In genomic region chr1:109776911-109777310, GRCh38 we compare ENCODE assay signal across 1 cellular context.
TF ChIP-seq lines count a peak whose summit lies in the region.

No MANE protein-coding gene starts in this region.

TF ChIP-seq in K562, 482 proteins besides CTCF, POLR2A, EP300 and RAD21 (continued from another document):
- TF ChIP-seq RREB1 (CRISPR knock-in tag; IDR thresholded peaks at IDR 0.05) (peak; percentile 92), NFIC (IDR thresholded peaks at IDR 0.05) (0 out of 2 replicates have a peak, but pooled peaks have one; percentile 26), ATF3 (IDR thresholded peaks at IDR 0.05) (no peak), ATF3 (CRISPR knock-in tag; conservative IDR thresholded peaks at IDR 0.05) (0 out of 2 replicates have a peak, but pooled peaks have one; percentile 39), ZNF778 (CRISPR knock-in tag; IDR thresholded peaks at IDR 0.05) (no peak), CXXC5 (CRISPR knock-in tag; IDR thresholded peaks at IDR 0.05) (peak; percentile 19; the same call in 1 of the 2 replicates), SMC3 (conservative IDR thresholded peaks at IDR 0.05; ENCODE audit: insufficient read depth, low read depth, low read length) (peak; percentile 100), TFAP4 (CRISPR knock-in tag; IDR thresholded peaks at IDR 0.05; ENCODE audit: borderline replicate concordance) (peak; percentile 75; the same call in 1 of the 2 replicates), ARID2 (IDR thresholded peaks at IDR 0.05) (peak; percentile 100), CTBP1 (IDR thresholded peaks at IDR 0.05; ENCODE audit: borderline replicate concordance) (peak; percentile 83; the same call in 1 of the 2 replicates), HDAC2 (IDR thresholded peaks at IDR 0.05) (0 out of 2 replicates have a peak, but pooled peaks have one; percentile 29), ZBTB33 (CRISPR knock-in tag; IDR thresholded peaks at IDR 0.05) (peak; percentile 16; the same call in 1 of the 2 replicates), STAG1 (CRISPR knock-in tag; IDR thresholded peaks at IDR 0.05; ENCODE audit: borderline replicate concordance) (peak; percentile 100), ZNF274 (IDR thresholded peaks at IDR 0.05; ENCODE audit: borderline replicate concordance, low read depth, low read length) (no peak), HMGN3 (IDR thresholded peaks at IDR 0.05; ENCODE audit: borderline replicate concordance, extremely low read depth, insufficient read length, low read depth, low read length) (peak; percentile 28), ZFX (CRISPR knock-in tag; IDR thresholded peaks at IDR 0.05) (peak; percentile 30; the same call in 1 of the 2 replicates)
